1 cellular context compared by ENCODE assay signal in the genomic region with DNA sequence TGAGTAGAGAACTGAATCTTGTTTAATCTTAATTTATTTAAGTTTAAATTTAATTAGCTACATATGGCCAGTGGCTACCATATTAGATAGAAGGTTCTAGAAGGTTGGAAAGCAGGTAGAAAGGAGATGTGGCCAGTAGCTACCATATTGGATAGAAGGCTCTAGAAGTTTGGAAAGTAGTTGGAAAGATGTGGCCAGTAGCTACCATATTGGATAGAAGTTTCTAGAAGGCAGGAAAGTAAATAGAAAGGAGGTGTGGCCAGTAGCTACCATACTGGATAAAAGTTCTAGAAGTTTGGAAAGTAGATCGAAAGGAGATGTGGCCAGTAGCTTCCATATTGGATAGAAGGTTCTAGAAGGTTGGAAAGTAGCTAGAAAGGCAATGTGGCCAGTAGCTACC.
TF ChIP-seq lines count a peak whose summit lies in the region.

No MANE protein-coding gene starts in this region.

TF ChIP-seq in GM12878, 131 proteins besides CTCF, POLR2A, EP300 and RAD21:
- no peak for TF ChIP-seq EGR1 (IDR thresholded peaks at IDR 0.05; ENCODE audit: borderline replicate concordance in 1 of 2, low read depth in 2 of 2, low read length in 2 of 2)
- TF ChIP-seq BACH1 (IDR thresholded peaks at IDR 0.05; ENCODE audit: borderline replicate concordance), result no peak
- no peak for TF ChIP-seq PKNOX1 (IDR thresholded peaks at IDR 0.05)
- TF ChIP-seq STAT1 (conservative IDR thresholded peaks at IDR 0.05), result no peak
- TF ChIP-seq, protein P1, sequence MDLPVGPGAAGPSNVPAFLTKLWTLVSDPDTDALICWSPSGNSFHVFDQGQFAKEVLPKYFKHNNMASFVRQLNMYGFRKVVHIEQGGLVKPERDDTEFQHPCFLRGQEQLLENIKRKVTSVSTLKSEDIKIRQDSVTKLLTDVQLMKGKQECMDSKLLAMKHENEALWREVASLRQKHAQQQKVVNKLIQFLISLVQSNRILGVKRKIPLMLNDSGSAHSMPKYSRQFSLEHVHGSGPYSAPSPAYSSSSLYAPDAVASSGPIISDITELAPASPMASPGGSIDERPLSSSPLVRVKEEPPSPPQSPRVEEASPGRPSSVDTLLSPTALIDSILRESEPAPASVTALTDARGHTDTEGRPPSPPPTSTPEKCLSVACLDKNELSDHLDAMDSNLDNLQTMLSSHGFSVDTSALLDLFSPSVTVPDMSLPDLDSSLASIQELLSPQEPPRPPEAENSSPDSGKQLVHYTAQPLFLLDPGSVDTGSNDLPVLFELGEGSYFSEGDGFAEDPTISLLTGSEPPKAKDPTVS (IDR thresholded peaks at IDR 0.05; ENCODE audit: low read depth, low read length), result peak; percentile 88
- TF ChIP-seq NR2F1 (conservative IDR thresholded peaks at IDR 0.05), result no peak
- TF ChIP-seq ETV6 (conservative IDR thresholded peaks at IDR 0.05 in 1 of 2, IDR thresholded peaks at IDR 0.05 in 1 of 2; ENCODE audit: borderline replicate concordance in 1 of 2, low read depth in 1 of 2), result no peak
- no peak for TF ChIP-seq IKZF1 (conservative IDR thresholded peaks at IDR 0.05)
